ENCODE assay signal across 13 cellular contexts in genomic region chr1:156511656-156512055, GRCh38. TPM values are rescaled to one million over a fixed set of nuclear protein-coding genes. Genes with fewer than 3 reads are reported as not detected.
A peak's percentile ranks its signal among the peaks of the same experiment; 100 is the strongest.
DNase-seq lines count a peak whose midpoint lies in the region; ATAC-seq lines count a peak whose summit lies in the region.
"Had no signal": no experiment of that assay in that cellular context is flagged by ENCODE, and none has a peak within 500 bp of the region (broad histone marks: within the 10 kb centered on the region; RNA-seq: fewer than 3 reads in every experiment).

No MANE protein-coding gene starts in this region.

- peak; percentile 58 for DNase-seq in activated CD4-positive, alpha-beta T cell treated with anti-CD3 and anti-CD28 coated beads for 48 hours
- DNase-seq in activated CD4-positive, alpha-beta T cell treated with anti-CD3 and anti-CD28 coated beads, Interleukin-2, amount 50 U/mL, for 1 hour, result no peak
- peak; percentile 89 for DNase-seq in HCEC 1CT
- peak; percentile 40 for DNase-seq in non-pigmented ciliary epithelial cell (ENCODE audit: low read depth)
- no peak for DNase-seq in HUDEP-2 (lab: John Stamatoyannopoulos, UW; ENCODE audit: unreplicated experiment in 76 of 76)
- DNase-seq: Calu3, hippocampal formation, NCI-H1694 treated with DMSO at 0.1 percent for 48 hours, NCI-H82, SK-N-SH had no signal

- no peaks in the 10 kb centered on the region for H3K36me3 Mint-ChIP-seq in activated T-helper 17 cell treated with anti-CD3 and anti-CD28 coated beads, Interleukin-2, amount 50 U/mL, for 72 hours (ENCODE audit: low read depth)

- peak; percentile 98 for ATAC-seq in activated T-helper 17 cell treated with anti-CD3 and anti-CD28 coated beads, Interleukin-2, amount 50 U/mL, for 72 hours (replicated peaks)
- ATAC-seq in HG03439 (IDR thresholded peaks at IDR 0.05; ENCODE audit: unreplicated experiment) (no peak), HG03457 (IDR thresholded peaks at IDR 0.05; ENCODE audit: unreplicated experiment) (no peak)

- H3K4me1 Mint-ChIP-seq in activated T-helper 17 cell treated with anti-CD3 and anti-CD28 coated beads, Interleukin-2, amount 50 U/mL, for 72 hours, result peaks cover 20% of the 10 kb centered on the region

- H3K27me3 Mint-ChIP-seq in activated T-helper 17 cell treated with anti-CD3 and anti-CD28 coated beads, Interleukin-2, amount 50 U/mL, for 72 hours, result no peaks in the 10 kb centered on the region

- H3K27ac Mint-ChIP-seq in activated T-helper 17 cell treated with anti-CD3 and anti-CD28 coated beads, Interleukin-2, amount 50 U/mL, for 72 hours, result peak overlapping the region; percentile 72

- H3K9me3 Mint-ChIP-seq in activated T-helper 17 cell treated with anti-CD3 and anti-CD28 coated beads, Interleukin-2, amount 50 U/mL, for 72 hours, result no peaks in the 10 kb centered on the region

- peak overlapping the region; percentile 64 for H3K4me3 Mint-ChIP-seq in activated T-helper 17 cell treated with anti-CD3 and anti-CD28 coated beads, Interleukin-2, amount 50 U/mL, for 72 hours

RNA-seq across cellular contexts. Expression of gene MEF2D, which starts 11.1 kb away (rescaled TPM):
- 10 to 100 TPM; 34.4 to 68.5 TPM for total RNA-seq in activated T-helper 17 cell treated with anti-CD3 and anti-CD28 coated beads, Interleukin-2, amount 50 U/mL, for 72 hours

Comparison
In these comparisons a context has a peak if more than half of its experiments do, and no peak if none do; other contexts are left out.
1. DNase-seq: peak in activated CD4-positive, alpha-beta T cell treated with anti-CD3 and anti-CD28 coated beads for 48 hours (single experiment), HCEC 1CT (single experiment) and non-pigmented ciliary epithelial cell (single experiment); none in activated CD4-positive, alpha-beta T cell treated with anti-CD3 and anti-CD28 coated beads, Interleukin-2, amount 50 U/mL, for 1 hour (single experiment) and HUDEP-2 (0 of 76).